24 cellular contexts compared by ENCODE assay signal in the genomic region with DNA sequence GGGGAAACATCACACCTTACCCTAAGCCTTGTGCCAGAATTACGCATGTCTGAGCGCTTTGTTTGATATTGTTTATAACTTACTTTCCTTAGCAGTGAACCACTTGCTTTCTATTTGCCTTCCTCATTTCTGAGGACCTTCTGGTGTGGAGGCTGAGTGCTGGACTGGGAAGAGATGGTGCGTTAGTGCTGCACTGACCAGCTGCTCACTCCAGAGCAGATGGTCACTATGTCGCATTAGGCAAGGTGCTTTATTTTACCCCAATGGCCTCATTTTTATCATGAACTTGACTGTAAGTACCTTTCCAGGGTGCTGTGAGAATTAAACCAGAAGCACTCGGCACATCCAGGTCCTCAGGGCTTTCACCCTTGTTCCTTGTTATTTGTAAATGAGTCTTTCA. TPM values are rescaled to one million over a fixed set of nuclear protein-coding genes. Genes with fewer than 3 reads are reported as not detected.
A peak's percentile ranks its signal among the peaks of the same experiment; 100 is the strongest.
DNase-seq lines count a peak whose midpoint lies in the region; ATAC-seq, FAIRE-seq and TF ChIP-seq lines count a peak whose summit lies in the region.
"Had no signal": no experiment of that assay in that cellular context is flagged by ENCODE, and none has a peak within 500 bp of the region (broad histone marks: within the 10 kb centered on the region; RNA-seq: fewer than 3 reads in every experiment).

No MANE protein-coding gene starts in this region.

- H3K4me3 ChIP-seq in WERI-Rb-1 (ENCODE audit: low read depth, low read length) = no peak overlapping the region
- H3K4me3 ChIP-seq in H1 (ENCODE audit: extremely low read depth in 1 of 4, insufficient read depth in 2 of 4, low read depth in 3 of 4, low read length in 4 of 4) = no peak overlapping the region
- H3K4me3 ChIP-seq: A549; BLaER1 treated with 17β-estradiol and CSF1 and Interleukin-3, amounts not matched to agents 10 nM and 100 nM; GM12878 had no signal

- no peaks in the 10 kb centered on the region for H4K20me1 ChIP-seq in H1 (replicated peaks in 1 of 2; ENCODE audit: control insufficient read depth in 1 of 2, insufficient read depth in 2 of 2, low read length in 2 of 2)
- H4K20me1 ChIP-seq: BLaER1 treated with 17β-estradiol and CSF1 and Interleukin-3, amounts not matched to agents 10 nM and 100 nM had no signal

- peak overlapping the region; percentile 46; the same call in 1 of the 2 replicates for H2BK15ac ChIP-seq in H1 (ENCODE audit: low read length)

- H2AFZ ChIP-seq in H1 (ENCODE audit: low read length) = no peak overlapping the region

- H3K36me3 Mint-ChIP-seq in mesothelial cell of epicardium = no peaks in the 10 kb centered on the region
- H3K36me3 Mint-ChIP-seq: CD8-positive, alpha-beta T cell had no signal

- no peak overlapping the region for H2AK5ac ChIP-seq in H1 (ENCODE audit: low read depth, low read length)

- H3K27me3 ChIP-seq in WERI-Rb-1 (ENCODE audit: insufficient read depth, low read depth, severe bottlenecking) (no peaks in the 10 kb centered on the region), H1 (replicated peaks in 1 of 4; ENCODE audit: control insufficient read depth in 3 of 4, extremely low read depth in 1 of 4, insufficient read depth in 3 of 4, low read length in 3 of 4) (no peaks in the 10 kb centered on the region; a peak in 2 of 7 replicates)
- H3K27me3 ChIP-seq: BLaER1 treated with 17β-estradiol and CSF1 and Interleukin-3, amounts not matched to agents 10 nM and 100 nM had no signal

- no peak overlapping the region for H3K4ac ChIP-seq in H1 (replicated peaks; ENCODE audit: insufficient read length, low read depth, low read length)

- H3K4me1 ChIP-seq in H1 (replicated peaks in 1 of 4; ENCODE audit: control insufficient read depth in 3 of 4, insufficient read depth in 4 of 4, low read length in 3 of 4) = peaks cover 0 to 14% (median 10%) of the 10 kb centered on the region in 4 experiments
- H3K4me1 ChIP-seq: Caco-2 had no signal

- no peak overlapping the region for H2BK20ac ChIP-seq in H1 (ENCODE audit: low read length)

- 0 out of 7 replicates have a peak overlapping the region, but pooled peaks of 1 of the 4 experiments have one; percentile 34 for H3K9ac ChIP-seq in H1 (replicated peaks in 1 of 4; ENCODE audit: extremely low read depth in 1 of 4, low read depth in 3 of 4, low read length in 3 of 4)
- H3K9ac ChIP-seq: BLaER1 treated with 17β-estradiol and CSF1 and Interleukin-3, amounts not matched to agents 10 nM and 100 nM had no signal

- POLR2A ChIA-PET in H1 (lab: Charles Lee; ENCODE audit: partially characterized antibody) = no interaction called here

- peaks cover 0 to 4% of the 10 kb centered on the region in 2 experiments; a peak in 1 of 4 replicates for H3K79me2 ChIP-seq in H1 (ENCODE audit: control insufficient read depth in 1 of 2, insufficient read depth in 2 of 2, low read length in 2 of 2)

- H3K9me3 ChIP-seq in WERI-Rb-1 (ENCODE audit: severe bottlenecking) (no peaks in the 10 kb centered on the region), H1 (ENCODE audit: insufficient read depth in 2 of 2, low read depth in 1 of 2, low read length in 1 of 2) (no peaks in the 10 kb centered on the region)
- H3K9me3 ChIP-seq: A549; BLaER1 treated with 17β-estradiol and CSF1 and Interleukin-3, amounts not matched to agents 10 nM and 100 nM had no signal

- TF ChIP-seq EP300 in H1 (IDR thresholded peaks at IDR 0.05; ENCODE audit: borderline replicate concordance in 1 of 2, low read depth in 2 of 2, low read length in 2 of 2) = no peak

- H3K36me3 ChIP-seq in WERI-Rb-1 = no peaks in the 10 kb centered on the region
- no peaks in the 10 kb centered on the region; a peak in 1 of 8 replicates for H3K36me3 ChIP-seq in H1 (ENCODE audit: control insufficient read depth in 2 of 4, insufficient read depth in 4 of 4, low read length in 3 of 4)
- H3K36me3 ChIP-seq: BLaER1 treated with 17β-estradiol and CSF1 and Interleukin-3, amounts not matched to agents 10 nM and 100 nM had no signal

- no peak overlapping the region for H2BK5ac ChIP-seq in H1 (ENCODE audit: low read depth, low read length)

- H3K79me1 ChIP-seq in H1 (ENCODE audit: low read depth, low read length) = no peaks in the 10 kb centered on the region; the same call in 1 of the 2 replicates

- in situ Hi-C loops in G401 (cut with HindIII; ENCODE audit: low sequenced_read_pairs) = no loop called here

- peak overlapping the region; percentile 51 for H3K27ac ChIP-seq in WERI-Rb-1
- no peak overlapping the region for H3K27ac ChIP-seq in H1 (ENCODE audit: low read depth, low read length)
- H3K27ac ChIP-seq: 22Rv1; A549; BLaER1 treated with 17β-estradiol and CSF1 and Interleukin-3, amounts not matched to agents 10 nM and 100 nM; C4-2B had no signal

- DNase-seq in G401 (ENCODE audit: low spot score) = peak; percentile 19
- DNase-seq in NCI-H524 (lab: John Stamatoyannopoulos, UW) = peak; percentile 57 to 70
- peak; percentile 66 for DNase-seq in WERI-Rb-1
- DNase-seq in H1 (ENCODE audit: low read depth in 1 of 2, low spot score in 2 of 2) = no peak
- DNase-seq in activated T-cell treated with anti-CD3 and anti-CD28 coated beads, Interleukin-2, amount 50 U/mL, for 48 hours = no peak
- no peak for DNase-seq in mesothelial cell of epicardium (ENCODE audit: low spot score in 2 of 2, unreplicated experiment in 2 of 2)
- DNase-seq: AML-193; Caco-2; Calu3; CD4-positive, alpha-beta T cell; CD8-positive, alpha-beta T cell; DMS79 treated with DMSO at 0.1 percent for 48 hours; GDM1 had no signal

- H3K4me1 Mint-ChIP-seq in mesothelial cell of epicardium = peaks cover 4% of the 10 kb centered on the region

- no peak for TF ChIP-seq CTCF in WERI-Rb-1 (IDR thresholded peaks at IDR 0.05; ENCODE audit: low read depth, low read length)
- TF ChIP-seq CTCF in H1 (IDR thresholded peaks at IDR 0.05; ENCODE audit: control extremely low read depth in 1 of 3, insufficient read depth in 1 of 3, low read depth in 1 of 3, low read length in 3 of 3) = no peak
- no peak for TF ChIP-seq CTCF in mesothelial cell of epicardium (IDR thresholded peaks at IDR 0.05; ENCODE audit: unreplicated experiment)

- H3K27me3 Mint-ChIP-seq in mesothelial cell of epicardium (ENCODE audit: low read depth) = peaks cover 51% of the 10 kb centered on the region

- no peak overlapping the region for H3K18ac ChIP-seq in H1 (ENCODE audit: extremely low read depth, low read length)

- no peak overlapping the region for H3K4me3 Mint-ChIP-seq in mesothelial cell of epicardium
- H3K4me3 Mint-ChIP-seq: B cell; CD4-positive, alpha-beta T cell; CD8-positive, alpha-beta T cell had no signal

- no peak overlapping the region for H4K5ac ChIP-seq in H1 (ENCODE audit: insufficient read length, low read depth, low read length)

- no peak overlapping the region for H2BK120ac ChIP-seq in H1 (replicated peaks; ENCODE audit: low read depth, low read length)

- H3K14ac ChIP-seq in H1 (ENCODE audit: insufficient read length) = no peak overlapping the region

- no peak overlapping the region for H3K27ac Mint-ChIP-seq in mesothelial cell of epicardium
- H3K27ac Mint-ChIP-seq: B cell; CD4-positive, alpha-beta T cell; CD8-positive, alpha-beta T cell had no signal

- H4K8ac ChIP-seq in H1 (ENCODE audit: extremely low read depth, insufficient read depth, low read length) = no peak overlapping the region

- no peak for TF ChIP-seq RAD21 in H1 (IDR thresholded peaks at IDR 0.05 in 1 of 2, conservative IDR thresholded peaks at IDR 0.05 in 1 of 2; ENCODE audit: low read depth in 2 of 2, low read length in 2 of 2)

- no peak for FAIRE-seq in H1 (lab: Jason Lieb, UNC)
- FAIRE-seq: A549, D721Med, GM12878, GM12892, GM18507 had no signal

- H3K23me2 ChIP-seq in H1 (ENCODE audit: low read depth, low read length) = peaks cover 2% of the 10 kb centered on the region; the same call in 1 of the 2 replicates

- no peak overlapping the region for H3K4me2 ChIP-seq in H1 (ENCODE audit: insufficient read depth in 1 of 2, low read depth in 2 of 2, low read length in 2 of 2)
- H3K4me2 ChIP-seq: A549; BLaER1 treated with 17β-estradiol and CSF1 and Interleukin-3, amounts not matched to agents 10 nM and 100 nM had no signal

- no peak for TF ChIP-seq POLR2A in H1 (IDR thresholded peaks at IDR 0.05; ENCODE audit: control extremely low read depth in 1 of 2, low read depth in 2 of 2, low read length in 2 of 2)

- H4K91ac ChIP-seq in H1 (replicated peaks; ENCODE audit: insufficient read length, low read length) = no peak overlapping the region

- ATAC-seq in HG03521 (IDR thresholded peaks at IDR 0.05; ENCODE audit: unreplicated experiment) (no peak), HG02884 (IDR thresholded peaks at IDR 0.05; ENCODE audit: unreplicated experiment) (no peak)
- ATAC-seq: A549; CD8-positive, alpha-beta T cell; GM12878 had no signal

- no peaks in the 10 kb centered on the region for H3K9me3 Mint-ChIP-seq in mesothelial cell of epicardium
- H3K9me3 Mint-ChIP-seq: CD4-positive, alpha-beta T cell; CD8-positive, alpha-beta T cell had no signal

- CTCF ChIA-PET in H1 (lab: Charles Lee; ENCODE audit: partially characterized antibody) = interaction anchor here (1.0 kb wide), 1 partner anchor 9 kb away, joined by 3 read pairs; no protein-coding TSS in a partner anchor

- peak overlapping the region; percentile 78; the same call in 1 of the 2 replicates for H2BK12ac ChIP-seq in H1 (ENCODE audit: low read depth, low read length)

- no peak overlapping the region for H3K23ac ChIP-seq in H1 (ENCODE audit: insufficient read length)

- no peak overlapping the region for H3K56ac ChIP-seq in H1 (replicated peaks; ENCODE audit: insufficient read length, low read depth, low read length)

- WGBS in H1 (ENCODE audit: extremely low coverage in 1 of 2, insufficient coverage in 1 of 2, insufficient read length in 1 of 2, insufficient replicate concordance in 2 of 2, low coverage in 1 of 2, low lambda C conversion rate in 2 of 2, missing lambda C conversion rate in 1 of 2), 2 experiments = 87% methylated on average over 5 of the region's 5 CpGs; no CpG with 5 or more reads in 1 of the 2 experiments

TF ChIP-seq in H1, 55 proteins besides CTCF, POLR2A, EP300 and RAD21 (continues in another document):
- no peak for TF ChIP-seq HDAC2 (IDR thresholded peaks at IDR 0.05; ENCODE audit: borderline replicate concordance in 1 of 2, low read depth in 2 of 2, low read length in 2 of 2)
- TF ChIP-seq NRF1 (IDR thresholded peaks at IDR 0.05; ENCODE audit: low read depth, low read length) = no peak
- TF ChIP-seq HDAC6 (IDR thresholded peaks at IDR 0.05; ENCODE audit: low read depth, low read length) = no peak
- no peak for TF ChIP-seq CREB1 (IDR thresholded peaks at IDR 0.05)

RNA-seq across cellular contexts. Expression of a gene that starts 46.6 kb away (rescaled TPM):
- total RNA-seq in G401 (2014; rRNA removed; shearing (Covaris generic)) = 18.1 and 39.4 TPM in 2 replicates
- 22.3 and 27.1 TPM in 2 replicates for total RNA-seq in H1 (2021; fragmentation: NEBNext Ultra II Directional; extraction: Animal tissue kit (Norgen Biotek cat#: 25700))
- 21.7 and 22.4 TPM in 2 replicates for polyA plus RNA-seq in H1 (2011; rRNA removed)
- polyA plus RNA-seq in H1 (2011; cell fraction: cytosol; rRNA removed) = 28.4 TPM
- polyA plus RNA-seq in H1 (2011; cell fraction: nucleus; rRNA removed) = 32.0 TPM
- 20.0 to 35.4 TPM (median 24.9 TPM) in 4 replicates for polyA plus RNA-seq in H1 (2012, experiment 1 of 2)
- 18.8 TPM for polyA plus RNA-seq in H1 (2012, experiment 2 of 2)
- polyA plus RNA-seq in H1 (2013, experiment 1 of 2) = 46.5 TPM
- 45.9 TPM for polyA plus RNA-seq in H1 (2013, experiment 2 of 2)
- polyA minus RNA-seq in H1 (2011; rRNA and poly(A)+ RNA removed) = 15.2 and 16.4 TPM in 2 replicates
- 13.4 TPM for polyA minus RNA-seq in H1 (2011; cell fraction: cytosol; rRNA and poly(A)+ RNA removed)
- polyA minus RNA-seq in H1 (2011; cell fraction: nucleus; rRNA and poly(A)+ RNA removed) = 24.7 TPM
- 35.9 to 37.1 TPM (median 36.4 TPM) in 3 replicates for total RNA-seq in mesothelial cell of epicardium

Comparison
In these comparisons a context has a peak if more than half of its experiments do, and no peak if none do; other contexts are left out.
1. DNase-seq: peak in G401 (single experiment), NCI-H524 (2 of 2) and WERI-Rb-1 (single experiment); none in H1 (0 of 2), activated T-cell treated with anti-CD3 and anti-CD28 coated beads, Interleukin-2, amount 50 U/mL, for 48 hours (0 of 2) and mesothelial cell of epicardium (0 of 2).